In genomic region chr1:185045793-185046441, GRCh38 we compare ENCODE assay signal across 1 cellular context.
A peak's percentile ranks its signal among the peaks of the same experiment; 100 is the strongest.
TF ChIP-seq lines count a peak whose summit lies in the region.

No MANE protein-coding gene starts in this region.

TF ChIP-seq in K562, 482 proteins besides CTCF, POLR2A, EP300 and RAD21 (continued from another document and continues in another):
- TF ChIP-seq CHD7 (IDR thresholded peaks at IDR 0.05; ENCODE audit: low read depth, low read length), result no peak
- TF ChIP-seq SRSF1 (IDR thresholded peaks at IDR 0.05; ENCODE audit: low read depth, low read length), result no peak
- TF ChIP-seq ARID1B (IDR thresholded peaks at IDR 0.05), result 0 out of 2 replicates have a peak, but pooled peaks have one; percentile 16
- no peak for TF ChIP-seq HMG20B (CRISPR knock-in tag; IDR thresholded peaks at IDR 0.05)
- TF ChIP-seq ZKSCAN3 (CRISPR knock-in tag; IDR thresholded peaks at IDR 0.05), result no peak
- TF ChIP-seq MTA2 (IDR thresholded peaks at IDR 0.05; ENCODE audit: low read depth), result peak; percentile 8; the same call in 1 of the 2 replicates
- no peak for TF ChIP-seq ZNF551 (CRISPR knock-in tag; IDR thresholded peaks at IDR 0.05)
- TF ChIP-seq CAMTA2 (CRISPR knock-in tag; conservative IDR thresholded peaks at IDR 0.05), result no peak
- TF ChIP-seq ZNF124 (CRISPR knock-in tag; IDR thresholded peaks at IDR 0.05), result no peak
- no peak for TF ChIP-seq MTA1 (IDR thresholded peaks at IDR 0.05; ENCODE audit: borderline replicate concordance)
- TF ChIP-seq ZFP36 (IDR thresholded peaks at IDR 0.05; ENCODE audit: low read depth, low read length, partially characterized antibody), result no peak
- TF ChIP-seq SMAD4 (CRISPR knock-in tag; conservative IDR thresholded peaks at IDR 0.05), result no peak; the same call in 1 of the 2 replicates
- no peak for TF ChIP-seq HOXB6 (CRISPR knock-in tag; IDR thresholded peaks at IDR 0.05; ENCODE audit: borderline replicate concordance)
- TF ChIP-seq KLF10 (CRISPR knock-in tag; IDR thresholded peaks at IDR 0.05), result no peak
- peak; percentile 3; the same call in 1 of the 2 replicates for TF ChIP-seq PML (IDR thresholded peaks at IDR 0.05; ENCODE audit: low read length)
- no peak for TF ChIP-seq ZNF445 (CRISPR knock-in tag; IDR thresholded peaks at IDR 0.05; ENCODE audit: low read depth)
- TF ChIP-seq UBTF (IDR thresholded peaks at IDR 0.05; ENCODE audit: borderline replicate concordance in 1 of 2, low read depth in 2 of 2, low read length in 2 of 2), result peak; percentile 39 to 66; a peak in 2 of 4 replicates
- TF ChIP-seq, protein P1, sequence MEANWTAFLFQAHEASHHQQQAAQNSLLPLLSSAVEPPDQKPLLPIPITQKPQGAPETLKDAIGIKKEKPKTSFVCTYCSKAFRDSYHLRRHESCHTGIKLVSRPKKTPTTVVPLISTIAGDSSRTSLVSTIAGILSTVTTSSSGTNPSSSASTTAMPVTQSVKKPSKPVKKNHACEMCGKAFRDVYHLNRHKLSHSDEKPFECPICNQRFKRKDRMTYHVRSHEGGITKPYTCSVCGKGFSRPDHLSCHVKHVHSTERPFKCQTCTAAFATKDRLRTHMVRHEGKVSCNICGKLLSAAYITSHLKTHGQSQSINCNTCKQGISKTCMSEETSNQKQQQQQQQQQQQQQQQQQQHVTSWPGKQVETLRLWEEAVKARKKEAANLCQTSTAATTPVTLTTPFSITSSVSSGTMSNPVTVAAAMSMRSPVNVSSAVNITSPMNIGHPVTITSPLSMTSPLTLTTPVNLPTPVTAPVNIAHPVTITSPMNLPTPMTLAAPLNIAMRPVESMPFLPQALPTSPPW (CRISPR knock-in tag; IDR thresholded peaks at IDR 0.05), result peak; percentile 51
- TF ChIP-seq KHSRP (IDR thresholded peaks at IDR 0.05), result no peak
- TF ChIP-seq FOXA3 (CRISPR knock-in tag; conservative IDR thresholded peaks at IDR 0.05 in 1 of 2, IDR thresholded peaks at IDR 0.05 in 1 of 2), result no peak
- TF ChIP-seq ZNF561 (CRISPR knock-in tag; conservative IDR thresholded peaks at IDR 0.05), result no peak
- no peak for TF ChIP-seq ESRRB (CRISPR knock-in tag; IDR thresholded peaks at IDR 0.05; ENCODE audit: borderline replicate concordance)
- no peak for TF ChIP-seq ZNF644 (tag; IDR thresholded peaks at IDR 0.05; ENCODE audit: low read depth)
- 0 out of 2 replicates have a peak, but pooled peaks have one; percentile 14 for TF ChIP-seq DPF2 (IDR thresholded peaks at IDR 0.05)
- no peak for TF ChIP-seq ZNF23 (CRISPR knock-in tag; IDR thresholded peaks at IDR 0.05)
- TF ChIP-seq SRSF3 (IDR thresholded peaks at IDR 0.05; ENCODE audit: insufficient read depth, low read length), result 0 out of 2 replicates have a peak, but pooled peaks have one; percentile 13
- TF ChIP-seq ZBTB1 (CRISPR knock-in tag; IDR thresholded peaks at IDR 0.05; ENCODE audit: borderline replicate concordance, low read depth), result peak; percentile 68; the same call in 1 of the 2 replicates
- no peak for TF ChIP-seq NR2C2 (CRISPR knock-in tag; IDR thresholded peaks at IDR 0.05)
- peak; percentile 32; the same call in 1 of the 2 replicates for TF ChIP-seq NR2C2 (tag; IDR thresholded peaks at IDR 0.05)
- no peak for TF ChIP-seq TRIM25 (IDR thresholded peaks at IDR 0.05; ENCODE audit: borderline replicate concordance)
- peak; percentile 68; the same call in 1 of the 2 replicates for TF ChIP-seq ZNF76 (CRISPR knock-in tag; IDR thresholded peaks at IDR 0.05; ENCODE audit: borderline replicate concordance)
- TF ChIP-seq MED1 (CRISPR knock-in tag; IDR thresholded peaks at IDR 0.05; ENCODE audit: borderline replicate concordance), result no peak
- TF ChIP-seq, protein P2, sequence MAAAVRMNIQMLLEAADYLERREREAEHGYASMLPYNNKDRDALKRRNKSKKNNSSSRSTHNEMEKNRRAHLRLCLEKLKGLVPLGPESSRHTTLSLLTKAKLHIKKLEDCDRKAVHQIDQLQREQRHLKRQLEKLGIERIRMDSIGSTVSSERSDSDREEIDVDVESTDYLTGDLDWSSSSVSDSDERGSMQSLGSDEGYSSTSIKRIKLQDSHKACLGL (CRISPR knock-in tag; IDR thresholded peaks at IDR 0.05; ENCODE audit: borderline replicate concordance, poor library complexity, severe bottlenecking), result no peak
- TF ChIP-seq ETV1 (tag; conservative IDR thresholded peaks at IDR 0.05; ENCODE audit: low read depth), result 0 out of 2 replicates have a peak, but pooled peaks have one; percentile 4
- 0 out of 2 replicates have a peak, but pooled peaks have one; percentile 29 for TF ChIP-seq GATAD2A (IDR thresholded peaks at IDR 0.05)
- TF ChIP-seq POLR2AphosphoS2 (IDR thresholded peaks at IDR 0.05; ENCODE audit: low read length), result no peak
- peak; percentile 80 for TF ChIP-seq RBFOX2 (IDR thresholded peaks at IDR 0.05; ENCODE audit: low read depth, low read length)
- TF ChIP-seq EGR1 (conservative IDR thresholded peaks at IDR 0.05), result peak; percentile 91
- TF ChIP-seq, protein P3, sequence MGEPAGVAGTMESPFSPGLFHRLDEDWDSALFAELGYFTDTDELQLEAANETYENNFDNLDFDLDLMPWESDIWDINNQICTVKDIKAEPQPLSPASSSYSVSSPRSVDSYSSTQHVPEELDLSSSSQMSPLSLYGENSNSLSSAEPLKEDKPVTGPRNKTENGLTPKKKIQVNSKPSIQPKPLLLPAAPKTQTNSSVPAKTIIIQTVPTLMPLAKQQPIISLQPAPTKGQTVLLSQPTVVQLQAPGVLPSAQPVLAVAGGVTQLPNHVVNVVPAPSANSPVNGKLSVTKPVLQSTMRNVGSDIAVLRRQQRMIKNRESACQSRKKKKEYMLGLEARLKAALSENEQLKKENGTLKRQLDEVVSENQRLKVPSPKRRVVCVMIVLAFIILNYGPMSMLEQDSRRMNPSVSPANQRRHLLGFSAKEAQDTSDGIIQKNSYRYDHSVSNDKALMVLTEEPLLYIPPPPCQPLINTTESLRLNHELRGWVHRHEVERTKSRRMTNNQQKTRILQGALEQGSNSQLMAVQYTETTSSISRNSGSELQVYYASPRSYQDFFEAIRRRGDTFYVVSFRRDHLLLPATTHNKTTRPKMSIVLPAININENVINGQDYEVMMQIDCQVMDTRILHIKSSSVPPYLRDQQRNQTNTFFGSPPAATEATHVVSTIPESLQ (CRISPR knock-in tag; IDR thresholded peaks at IDR 0.05), result 0 out of 2 replicates have a peak, but pooled peaks have one; percentile 41
